Comparison of ENCODE assay signal across 25 cellular contexts in the genomic region with DNA sequence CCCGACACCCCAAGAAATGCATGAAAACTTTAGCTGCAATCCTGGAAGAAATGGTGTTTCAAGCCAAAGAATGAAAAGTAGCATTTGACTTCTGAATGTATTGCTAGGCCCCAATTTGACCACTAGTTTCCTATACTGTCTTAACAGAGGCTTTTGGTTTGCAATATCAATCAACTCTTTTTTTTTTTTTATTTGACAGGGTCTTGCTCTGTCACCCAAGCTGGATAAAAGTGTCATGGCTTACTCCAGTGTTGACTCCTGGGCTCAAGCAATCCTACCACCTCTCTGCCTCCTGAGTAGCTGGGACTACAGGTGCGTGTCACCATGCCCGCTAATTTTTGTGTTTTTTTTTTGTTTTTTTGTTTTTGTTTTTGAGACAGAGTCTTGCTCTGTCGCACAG. TPM values are rescaled to one million over a fixed set of nuclear protein-coding genes. Genes with fewer than 3 reads are reported as not detected.
DNase-seq lines count a peak whose midpoint lies in the region; ATAC-seq and TF ChIP-seq lines count a peak whose summit lies in the region.
"Had no signal": no experiment of that assay in that cellular context is flagged by ENCODE, and none has a peak within 500 bp of the region (broad histone marks: within the 10 kb centered on the region; RNA-seq: fewer than 3 reads in every experiment).

No MANE protein-coding gene starts in this region.

- POLR2A ChIA-PET in HEK293T (lab: Yijun Ruan, JAX) = no interaction called here

- peaks cover 22% of the 10 kb centered on the region for H3K36me3 Mint-ChIP-seq in activated T-cell treated with anti-CD3 and anti-CD28 coated beads, Interleukin-2, amount 50 U/mL, for 24 hours (ENCODE audit: low read depth)
- H3K36me3 Mint-ChIP-seq in activated T-helper 2 cell treated with anti-CD3 and anti-CD28 coated beads, Interferon-gamma antibody, Interleukin-2, Interleukin-4, amounts not matched to agents 10 μg/mL and 5 μg/mL and 100 μg/mL, durations not matched to agents 14 hours and 24 hours and 36 hours (ENCODE audit: low read depth) = peaks cover 6% of the 10 kb centered on the region
- no peaks in the 10 kb centered on the region for H3K36me3 Mint-ChIP-seq in nephron (ENCODE audit: low read depth)

- H3K9me3 Mint-ChIP-seq in activated T-cell treated with anti-CD3 and anti-CD28 coated beads, Interleukin-2, amount 50 U/mL, for 24 hours = no peaks in the 10 kb centered on the region
- no peaks in the 10 kb centered on the region for H3K9me3 Mint-ChIP-seq in activated T-helper 2 cell treated with anti-CD3 and anti-CD28 coated beads, Interferon-gamma antibody, Interleukin-2, Interleukin-4, amounts not matched to agents 10 μg/mL and 5 μg/mL and 100 μg/mL, durations not matched to agents 14 hours and 24 hours and 36 hours
- H3K9me3 Mint-ChIP-seq in nephron = no peaks in the 10 kb centered on the region
- H3K9me3 Mint-ChIP-seq: activated CD4-positive, alpha-beta memory T cell treated with anti-CD3 and anti-CD28 coated beads, Interleukin-2, amount 10 ng/mL, durations not matched to agents 7 days and 5 days had no signal

- intact Hi-C loops in activated T-helper 2 cell treated with anti-CD3 and anti-CD28 coated beads, Interferon-gamma antibody, Interleukin-2, Interleukin-4, amounts not matched to agents 10 μg/mL and 5 μg/mL and 100 μg/mL, durations not matched to agents 14 hours and 24 hours and 36 hours (cut with micrococcal nuclease) = no loop called here

- ATAC-seq in HG03442 (IDR thresholded peaks at IDR 0.05; ENCODE audit: unreplicated experiment) (no peak), left lobe of liver (no peak)
- ATAC-seq: gastrocnemius medialis, HCT116, mucosa of descending colon, PC-3, psoas muscle had no signal

- no peak overlapping the region for H3K4me3 Mint-ChIP-seq in activated T-cell treated with anti-CD3 and anti-CD28 coated beads, Interleukin-2, amount 50 U/mL, for 24 hours
- H3K4me3 Mint-ChIP-seq in activated T-helper 2 cell treated with anti-CD3 and anti-CD28 coated beads, Interferon-gamma antibody, Interleukin-2, Interleukin-4, amounts not matched to agents 10 μg/mL and 5 μg/mL and 100 μg/mL, durations not matched to agents 14 hours and 24 hours and 36 hours (ENCODE audit: low read depth) = no peak overlapping the region
- H3K4me3 Mint-ChIP-seq in nephron = peak overlapping the region in 2 of 3 experiments; percentile 35 to 65
- H3K4me3 Mint-ChIP-seq: activated CD4-positive, alpha-beta memory T cell treated with anti-CD3 and anti-CD28 coated beads, Interleukin-2, amount 10 ng/mL, durations not matched to agents 7 days and 5 days had no signal

- H3K4me1 Mint-ChIP-seq in activated T-cell treated with anti-CD3 and anti-CD28 coated beads, Interleukin-2, amount 50 U/mL, for 24 hours (ENCODE audit: low read depth) = peaks cover 39% of the 10 kb centered on the region
- H3K4me1 Mint-ChIP-seq in activated T-helper 2 cell treated with anti-CD3 and anti-CD28 coated beads, Interferon-gamma antibody, Interleukin-2, Interleukin-4, amounts not matched to agents 10 μg/mL and 5 μg/mL and 100 μg/mL, durations not matched to agents 14 hours and 24 hours and 36 hours (ENCODE audit: low read depth) = peaks cover 27% of the 10 kb centered on the region
- H3K4me1 Mint-ChIP-seq in nephron = peaks cover 10% of the 10 kb centered on the region

- no peaks in the 10 kb centered on the region for H3K27me3 Mint-ChIP-seq in activated T-cell treated with anti-CD3 and anti-CD28 coated beads, Interleukin-2, amount 50 U/mL, for 24 hours
- H3K27me3 Mint-ChIP-seq in activated T-helper 2 cell treated with anti-CD3 and anti-CD28 coated beads, Interferon-gamma antibody, Interleukin-2, Interleukin-4, amounts not matched to agents 10 μg/mL and 5 μg/mL and 100 μg/mL, durations not matched to agents 14 hours and 24 hours and 36 hours (ENCODE audit: low read depth) = no peaks in the 10 kb centered on the region
- H3K27me3 Mint-ChIP-seq in nephron (ENCODE audit: low read depth) = no peaks in the 10 kb centered on the region
- H3K27me3 Mint-ChIP-seq: activated CD4-positive, alpha-beta memory T cell treated with anti-CD3 and anti-CD28 coated beads, Interleukin-2, amount 10 ng/mL, durations not matched to agents 7 days and 5 days had no signal

- H3K27ac Mint-ChIP-seq in activated T-cell treated with anti-CD3 and anti-CD28 coated beads, Interleukin-2, amount 50 U/mL, for 24 hours = peak overlapping the region; percentile 45
- peak overlapping the region; percentile 33 for H3K27ac Mint-ChIP-seq in activated T-helper 2 cell treated with anti-CD3 and anti-CD28 coated beads, Interferon-gamma antibody, Interleukin-2, Interleukin-4, amounts not matched to agents 10 μg/mL and 5 μg/mL and 100 μg/mL, durations not matched to agents 14 hours and 24 hours and 36 hours
- H3K27ac Mint-ChIP-seq in nephron = no peak overlapping the region
- H3K27ac Mint-ChIP-seq: activated CD4-positive, alpha-beta memory T cell treated with anti-CD3 and anti-CD28 coated beads, Interleukin-2, amount 10 ng/mL, durations not matched to agents 7 days and 5 days had no signal

- TF ChIP-seq CTCF in nephron (IDR thresholded peaks at IDR 0.05; ENCODE audit: unreplicated experiment in 3 of 3) = no peak

- CTCF ChIA-PET in HEK293T (lab: Yijun Ruan, JAX) = interaction anchor here (0.6 kb wide), 1 partner anchor 76 kb away, joined by 3 read pairs; no protein-coding TSS in a partner anchor

- no peak for DNase-seq in activated T-cell treated with anti-CD3 and anti-CD28 coated beads, Interleukin-2, amount 50 U/mL, for 24 hours
- no peak for DNase-seq in activated T-cell treated with anti-CD3 and anti-CD28 coated beads, Interleukin-2, amount 50 U/mL, for 48 hours
- DNase-seq in HEK293T (ENCODE audit: extremely low spot score) (no peak), NCI-H187 treated with DMSO at 0.1 percent for 48 hours (lab: John Stamatoyannopoulos, UW) (no peak), left lobe of liver (ENCODE audit: low spot score) (no peak)
- DNase-seq in activated T-helper 2 cell treated with anti-CD3 and anti-CD28 coated beads, Interferon-gamma antibody, Interleukin-2, Interleukin-4, amounts not matched to agents 10 μg/mL and 5 μg/mL and 100 μg/mL, durations not matched to agents 14 hours and 24 hours and 36 hours (ENCODE audit: low spot score) = no peak
- DNase-seq: ACHN; activated CD4-positive, alpha-beta memory T cell treated with anti-CD3 and anti-CD28 coated beads, Interleukin-2, amount 10 ng/mL, durations not matched to agents 7 days and 5 days; adrenal gland; colonic mucosa; DMS 273 treated with DMSO at 0.1 percent for 48 hours; esophagus squamous epithelium; gastrocnemius medialis; hippocampal formation; mucosa of descending colon; NCI-H1105; NCI-H2081 treated with DMSO at 0.1 percent for 48 hours; NCI-H446; PC-3; psoas muscle; SHP77; testis had no signal

TF ChIP-seq in HEK293T, 16 proteins besides CTCF, POLR2A, EP300 and RAD21:
- TF ChIP-seq FOXA1 (IDR thresholded peaks at IDR 0.05) (no peak), PKNOX1 (IDR thresholded peaks at IDR 0.05) (0 out of 2 replicates have a peak, but pooled peaks have one; percentile 10), BHLHE40 (IDR thresholded peaks at IDR 0.05; ENCODE audit: borderline replicate concordance) (no peak), SUZ12 (IDR thresholded peaks at IDR 0.05) (no peak), ZNF384 (IDR thresholded peaks at IDR 0.05) (no peak)

RNA-seq across cellular contexts. Expression of gene GPR107, which starts 3.2 kb away (rescaled TPM):
- total RNA-seq in activated T-helper 2 cell treated with anti-CD3 and anti-CD28 coated beads, Interferon-gamma antibody, Interleukin-2, Interleukin-4, amounts not matched to agents 10 μg/mL and 5 μg/mL and 100 μg/mL, durations not matched to agents 14 hours and 24 hours and 36 hours = 22.3 and 23.7 TPM in 2 replicates
- total RNA-seq in left lobe of liver = 14.1 TPM

RNA-seq across cellular contexts. Expression of gene FNBP1, which starts 7.5 kb away (rescaled TPM):
- 358 and 359 TPM in 2 replicates for total RNA-seq in activated T-helper 2 cell treated with anti-CD3 and anti-CD28 coated beads, Interferon-gamma antibody, Interleukin-2, Interleukin-4, amounts not matched to agents 10 μg/mL and 5 μg/mL and 100 μg/mL, durations not matched to agents 14 hours and 24 hours and 36 hours
- 12.7 TPM for total RNA-seq in left lobe of liver

Comparison
In these comparisons a context has a peak if more than half of its experiments do, and no peak if none do; other contexts are left out.
1. H3K27ac Mint-ChIP-seq: peak in activated T-cell treated with anti-CD3 and anti-CD28 coated beads, Interleukin-2, amount 50 U/mL, for 24 hours (single experiment) and activated T-helper 2 cell treated with anti-CD3 and anti-CD28 coated beads, Interferon-gamma antibody, Interleukin-2, Interleukin-4, amounts not matched to agents 10 μg/mL and 5 μg/mL and 100 μg/mL, durations not matched to agents 14 hours and 24 hours and 36 hours (single experiment); none in nephron (0 of 3).
2. H3K4me3 Mint-ChIP-seq: peak in nephron (2 of 3); none in activated T-cell treated with anti-CD3 and anti-CD28 coated beads, Interleukin-2, amount 50 U/mL, for 24 hours (single experiment) and activated T-helper 2 cell treated with anti-CD3 and anti-CD28 coated beads, Interferon-gamma antibody, Interleukin-2, Interleukin-4, amounts not matched to agents 10 μg/mL and 5 μg/mL and 100 μg/mL, durations not matched to agents 14 hours and 24 hours and 36 hours (single experiment).
3. RNA of gene FNBP1, which starts 7.5 kb away (total RNA-seq): 358 to 359 TPM in activated T-helper 2 cell treated with anti-CD3 and anti-CD28 coated beads, Interferon-gamma antibody, Interleukin-2, Interleukin-4, amounts not matched to agents 10 μg/mL and 5 μg/mL and 100 μg/mL, durations not matched to agents 14 hours and 24 hours and 36 hours; 12.7 TPM in left lobe of liver (single experiment); every median in the first group is over 10 times any median in the second.